Comparison of ENCODE assay signal across 6 cellular contexts in genomic region chr6:84032000-84032399, GRCh38. TPM values are rescaled to one million over a fixed set of nuclear protein-coding genes. Genes with fewer than 3 reads are reported as not detected.
"Had no signal": no experiment of that assay in that cellular context is flagged by ENCODE, and none has a peak within 500 bp of the region (broad histone marks: within the 10 kb centered on the region; RNA-seq: fewer than 3 reads in every experiment).

No MANE protein-coding gene starts in this region.

RNA-seq across cellular contexts. Expression of gene MRAP2, which starts 1.6 kb away (rescaled TPM):
- total RNA-seq: activated CD4-positive, alpha-beta memory T cell treated with anti-CD3 and anti-CD28 coated beads, Interleukin-2, amount 10 ng/mL, durations not matched to agents 7 days and 5 days; activated CD4-positive, alpha-beta T cell treated with anti-CD3 and anti-CD28 coated beads, Interleukin-2, amount 10 ng/mL, durations not matched to agents 7 days and 5 days; activated naive CD4-positive, alpha-beta T cell treated with anti-CD3 and anti-CD28 coated beads, Interleukin-2, amount 50 U/mL, for 72 hours; activated T-cell treated with anti-CD3 and anti-CD28 coated beads, Interleukin-2, amount 50 U/mL, for 72 hours; T-cell; T-helper 2 cell treated with Interferon-gamma antibody and Interleukin-4, amounts not matched to agents 100 ng/mL and 5 ng/mL, for 36 hours had no signal
